ENCODE assay signal across 10 cellular contexts in genomic region chr18:77123313-77124231, GRCh38. TPM values are rescaled to one million over a fixed set of nuclear protein-coding genes. Genes with fewer than 3 reads are reported as not detected.
DNase-seq lines count a peak whose midpoint lies in the region; ATAC-seq and TF ChIP-seq lines count a peak whose summit lies in the region.
"Had no signal": no experiment of that assay in that cellular context is flagged by ENCODE, and none has a peak within 500 bp of the region (broad histone marks: within the 10 kb centered on the region; RNA-seq: fewer than 3 reads in every experiment).

No MANE protein-coding gene starts in this region.

- H3K36me3 Mint-ChIP-seq in activated naive CD4-positive, alpha-beta T cell treated with anti-CD3 and anti-CD28 coated beads, Interleukin-2, amount 10 ng/mL, durations not matched to agents 7 days and 5 days: peaks cover 63% of the 10 kb centered on the region
- H3K36me3 Mint-ChIP-seq in natural killer cell treated with Interleukin-12 subunit alpha and Interleukin-12 subunit beta and Interleukin-15 and Interleukin-18, amount 100 ng/mL, for 72 hours: peaks cover 12% of the 10 kb centered on the region

- no peaks in the 10 kb centered on the region; the same call in 1 of the 2 replicates for H3K36me3 ChIP-seq in Karpas-422 (ENCODE audit: insufficient read depth, low read length)
- no peaks in the 10 kb centered on the region for H3K36me3 ChIP-seq in MG63

- H3K27me3 Mint-ChIP-seq in activated naive CD4-positive, alpha-beta T cell treated with anti-CD3 and anti-CD28 coated beads, Interleukin-2, amount 10 ng/mL, durations not matched to agents 7 days and 5 days: no peaks in the 10 kb centered on the region
- no peaks in the 10 kb centered on the region for H3K27me3 Mint-ChIP-seq in natural killer cell treated with Interleukin-12 subunit alpha and Interleukin-12 subunit beta and Interleukin-15 and Interleukin-18, amount 100 ng/mL, for 72 hours

- H3K9ac ChIP-seq in Karpas-422 (ENCODE audit: low read length): peak overlapping the region; percentile 65

- no peaks in the 10 kb centered on the region for H4K20me1 ChIP-seq in Karpas-422 (ENCODE audit: insufficient read depth, low read depth, low read length)

- H3K4me1 ChIP-seq in Karpas-422 (ENCODE audit: low read length): peaks cover 57% of the 10 kb centered on the region

- peaks cover 84% of the 10 kb centered on the region for H3K4me1 Mint-ChIP-seq in activated naive CD4-positive, alpha-beta T cell treated with anti-CD3 and anti-CD28 coated beads, Interleukin-2, amount 10 ng/mL, durations not matched to agents 7 days and 5 days
- peaks cover 83 to 95% of the 10 kb centered on the region in 2 donors for H3K4me1 Mint-ChIP-seq in natural killer cell treated with Interleukin-12 subunit alpha and Interleukin-12 subunit beta and Interleukin-15 and Interleukin-18, amount 100 ng/mL, for 72 hours (ENCODE audit: low read depth in 2 of 2)

- CTCF ChIA-PET in activated naive CD4-positive, alpha-beta T cell treated with anti-CD3 and anti-CD28 coated beads, Interleukin-2, amount 10 ng/mL, durations not matched to agents 7 days and 5 days (lab: Charles Lee): interaction anchor here (0.9 to 4.0 kb wide), 8 partner anchors 9 to 88 kb away, joined by 3 to 31 read pairs (median 8); no protein-coding TSS in a partner anchor

- H3K4me3 Mint-ChIP-seq in activated naive CD4-positive, alpha-beta T cell treated with anti-CD3 and anti-CD28 coated beads, Interleukin-2, amount 10 ng/mL, durations not matched to agents 7 days and 5 days: peak overlapping the region; percentile 63
- H3K4me3 Mint-ChIP-seq in natural killer cell treated with Interleukin-12 subunit alpha and Interleukin-12 subunit beta and Interleukin-15 and Interleukin-18, amount 100 ng/mL, for 72 hours: peak overlapping the region; percentile 86
- H3K4me3 Mint-ChIP-seq: nephron had no signal

- no peak for DNase-seq in Karpas-422
- no peak for DNase-seq in activated naive CD4-positive, alpha-beta T cell treated with anti-CD3 and anti-CD28 coated beads, Interleukin-2, amount 10 ng/mL, durations not matched to agents 7 days and 5 days
- DNase-seq in natural killer cell treated with Interleukin-12 subunit alpha and Interleukin-12 subunit beta and Interleukin-15 and Interleukin-18, amount 100 ng/mL, for 72 hours (ENCODE audit: low spot score): no peak
- no peak for DNase-seq in GM10266 (ENCODE audit: extremely low spot score)
- DNase-seq in MG63: no peak
- no peak for DNase-seq in DMS79 (lab: John Stamatoyannopoulos, UW)
- no peak for DNase-seq in cerebellum (ENCODE audit: low spot score)
- DNase-seq: NCI-H2081 had no signal

- no peaks in the 10 kb centered on the region for H3K9me3 ChIP-seq in Karpas-422 (ENCODE audit: low read length)
- 0 out of 2 replicates have a peak, but pooled peaks cover 2% of the 10 kb centered on the region for H3K9me3 ChIP-seq in MG63

- peak overlapping the region; percentile 91 for H3K27ac ChIP-seq in Karpas-422 (ENCODE audit: low read length)

- H3K4me2 ChIP-seq in Karpas-422 (ENCODE audit: low read depth, low read length, poor library complexity, severe bottlenecking): peak overlapping the region; percentile 96

- H3K27ac Mint-ChIP-seq in activated naive CD4-positive, alpha-beta T cell treated with anti-CD3 and anti-CD28 coated beads, Interleukin-2, amount 10 ng/mL, durations not matched to agents 7 days and 5 days: peak overlapping the region; percentile 86
- peak overlapping the region; percentile 91 to 92 for H3K27ac Mint-ChIP-seq in natural killer cell treated with Interleukin-12 subunit alpha and Interleukin-12 subunit beta and Interleukin-15 and Interleukin-18, amount 100 ng/mL, for 72 hours

- peaks cover 98% of the 10 kb centered on the region for H3K79me2 ChIP-seq in Karpas-422 (ENCODE audit: low read length)

- H2AFZ ChIP-seq in Karpas-422 (ENCODE audit: low read length): no peak overlapping the region

- no peaks in the 10 kb centered on the region for H3K9me3 Mint-ChIP-seq in activated naive CD4-positive, alpha-beta T cell treated with anti-CD3 and anti-CD28 coated beads, Interleukin-2, amount 10 ng/mL, durations not matched to agents 7 days and 5 days
- H3K9me3 Mint-ChIP-seq in natural killer cell treated with Interleukin-12 subunit alpha and Interleukin-12 subunit beta and Interleukin-15 and Interleukin-18, amount 100 ng/mL, for 72 hours: peaks cover 3% of the 10 kb centered on the region
- H3K9me3 Mint-ChIP-seq: nephron had no signal

- no peak for TF ChIP-seq CTCF in GM10266 (IDR thresholded peaks at IDR 0.05; ENCODE audit: control insufficient read depth, insufficient read depth, low read depth, missing control alignments)

- no peaks in the 10 kb centered on the region for H3K9me2 ChIP-seq in Karpas-422 (replicated peaks; ENCODE audit: insufficient read depth, low read length)

- ATAC-seq in natural killer cell treated with Interleukin-12 subunit alpha and Interleukin-12 subunit beta and Interleukin-15 and Interleukin-18, amount 100 ng/mL, for 72 hours: no peak

- H3K27me3 ChIP-seq in Karpas-422 (ENCODE audit: low read length): no peaks in the 10 kb centered on the region
- H3K27me3 ChIP-seq in MG63: no peaks in the 10 kb centered on the region

- H3K4me3 ChIP-seq in GM08714 (ENCODE audit: low read length) (peak overlapping the region; percentile 53; the same call in 1 of the 2 replicates), Karpas-422 (ENCODE audit: low read length) (peak overlapping the region; percentile 44; the same call in 1 of the 2 replicates), MG63 (no peak overlapping the region)

RNA-seq across cellular contexts. Expression of gene MBP, which starts 9.0 kb away (rescaled TPM):
- 58.3 and 67.8 TPM in 2 replicates for total RNA-seq in Karpas-422 (2014; rRNA removed; shearing (Covaris generic); ENCODE audit: low replicate concordance)
- 10 to 100 TPM; 62.5 to 77.6 TPM for total RNA-seq in natural killer cell treated with Interleukin-12 subunit alpha and Interleukin-12 subunit beta and Interleukin-15 and Interleukin-18, amount 100 ng/mL, for 72 hours
- not detected in 2 replicates for total RNA-seq in MG63 (2014; rRNA removed; shearing (Covaris generic); ENCODE audit: low replicate concordance)
- 22.5 TPM for total RNA-seq in cerebellum

Comparison
In these comparisons a context has a peak if more than half of its experiments do, and no peak if none do; other contexts are left out.
1. RNA of gene MBP, which starts 9.0 kb away (total RNA-seq): 62.5 to 77.6 TPM in natural killer cell treated with Interleukin-12 subunit alpha and Interleukin-12 subunit beta and Interleukin-15 and Interleukin-18, amount 100 ng/mL, for 72 hours, 58.3 to 67.8 TPM in Karpas-422 and 22.5 TPM in cerebellum (single experiment); not detected in MG63; every median in the first group is over 10 times any median in the second.